In the genomic region with DNA sequence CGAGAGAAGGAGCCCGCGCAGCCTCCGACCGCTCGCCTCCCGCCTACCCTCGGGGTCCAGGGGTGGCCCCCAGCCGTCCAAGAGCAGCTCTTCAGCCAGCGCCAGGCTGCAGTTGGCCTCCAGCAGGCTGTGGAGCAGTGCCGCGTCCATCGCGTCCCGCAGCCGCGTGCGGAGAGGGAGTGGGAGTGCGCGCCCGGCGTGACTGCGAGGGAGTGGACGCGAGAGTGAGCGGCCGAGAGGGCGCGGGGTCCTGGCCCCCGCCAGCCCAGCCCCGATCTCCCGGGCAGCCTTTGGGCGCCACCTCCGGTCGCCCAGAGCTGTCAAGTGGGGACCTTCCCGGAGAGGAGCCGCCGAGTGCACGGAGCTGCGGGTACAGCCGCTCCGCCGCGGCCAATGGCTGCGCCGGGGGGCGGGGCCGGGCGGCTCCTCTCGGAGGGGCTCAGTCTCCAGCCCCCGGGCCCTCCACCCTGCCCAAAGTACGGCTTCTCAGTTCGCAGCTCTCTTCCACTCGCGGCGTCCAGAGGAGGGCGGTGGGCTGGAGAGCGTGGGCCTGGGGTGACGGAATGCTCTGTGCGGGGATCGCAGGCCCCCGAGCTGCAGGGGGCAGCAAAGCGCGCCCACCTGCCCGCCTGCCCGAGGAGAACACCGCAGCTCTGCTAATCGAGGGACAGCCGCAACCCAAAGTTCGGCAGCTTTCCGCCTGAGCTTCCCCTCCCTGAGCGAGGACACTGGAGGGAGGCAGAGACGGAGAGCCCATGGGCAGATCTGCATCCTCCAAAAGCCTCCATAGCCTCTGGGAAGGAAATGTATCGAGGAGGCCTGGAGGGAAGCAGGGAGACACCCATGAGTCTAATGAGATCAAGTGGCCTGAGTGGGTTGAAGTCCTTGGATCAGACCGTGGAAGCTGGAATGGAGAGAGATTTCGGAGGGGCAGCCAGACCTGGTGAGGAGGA, we compare ENCODE assay signal across 8 cellular contexts. TPM values are rescaled to one million over a fixed set of nuclear protein-coding genes. Genes with fewer than 3 reads are reported as not detected.
DNase-seq lines count a peak whose midpoint lies in the region; TF ChIP-seq lines count a peak whose summit lies in the region.

CRHR2 (minus strand) TSS at position 326 of the 953 bp plus-strand sequence; CDS start at position 150, 176 bp downstream.

- H3K4me3 ChIP-seq in CD4-positive, alpha-beta memory T cell (ENCODE audit: low read length in 2 of 2) = no peak within 1 kb of the TSS
- H3K4me3 ChIP-seq in HUES64 (ENCODE audit: low read length) = peak within 1 kb of the TSS; percentile 55
- peak within 1 kb of the TSS in 2 of 4 donors; percentile 16 to 53 for H3K4me3 ChIP-seq in adrenal gland

- 4% methylated on average over 76 of the region's 76 CpGs for WGBS in HUES64
- 5 to 47% (median 13%) methylated on average over 7 to 75 of the region's 76 CpGs for WGBS in adrenal gland, 4 donors

- no peak for TF ChIP-seq POLR2A in adrenal gland (IDR thresholded peaks at IDR 0.05)

- H3K9ac ChIP-seq in HUES64 (ENCODE audit: low read depth, low read length) = no peak within 1 kb of the TSS

- H3K36me3 ChIP-seq in CD4-positive, alpha-beta memory T cell (ENCODE audit: insufficient read depth, low read length) = no peaks in the 10 kb centered on the region
- no peaks in the 10 kb centered on the region for H3K36me3 ChIP-seq in HUES64 (ENCODE audit: insufficient read depth, low read length)
- H3K36me3 ChIP-seq in adrenal gland (replicated peaks in 1 of 2) = no peaks in the 10 kb centered on the region

- peaks cover 14% of the 10 kb centered on the region for H3K4me1 ChIP-seq in CD4-positive, alpha-beta memory T cell (ENCODE audit: insufficient read depth, low read length)
- peaks cover 3% of the 10 kb centered on the region for H3K4me1 ChIP-seq in HUES64 (ENCODE audit: insufficient read depth, low read length)
- H3K4me1 ChIP-seq in adrenal gland (replicated peaks in 1 of 2) = peaks cover 7 to 13% of the 10 kb centered on the region in 2 donors

- TF ChIP-seq CTCF in adrenal gland (IDR thresholded peaks at IDR 0.05) = peak in 3 of 6 experiments; percentile 4 to 9 (median 9)
- TF ChIP-seq CTCF in RWPE1 (conservative IDR thresholded peaks at IDR 0.05; ENCODE audit: low read depth) = no peak

- peaks cover 22% of the 10 kb centered on the region for H3K27me3 ChIP-seq in CD4-positive, alpha-beta memory T cell (ENCODE audit: insufficient read depth, low read length)
- H3K27me3 ChIP-seq in HUES64 (ENCODE audit: insufficient read depth, low read length) (peaks cover 61% of the 10 kb centered on the region), adrenal gland (peaks cover 17% of the 10 kb centered on the region)

- H3K27ac Mint-ChIP-seq in CD4-positive, alpha-beta memory T cell = peak within 1 kb of the TSS in 2 of 7 donors; percentile 60 to 68
- H3K27ac Mint-ChIP-seq in activated naive CD4-positive, alpha-beta T cell treated with anti-CD3 and anti-CD28 coated beads, Interleukin-2, amount 50 U/mL, for 24 hours = no peak within 1 kb of the TSS

- H3K27me3 Mint-ChIP-seq in CD4-positive, alpha-beta memory T cell = peaks cover 34 to 57% of the 10 kb centered on the region in 2 donors
- peaks cover 40% of the 10 kb centered on the region for H3K27me3 Mint-ChIP-seq in activated naive CD4-positive, alpha-beta T cell treated with anti-CD3 and anti-CD28 coated beads, Interleukin-2, amount 50 U/mL, for 24 hours

- H3K9me3 ChIP-seq in CD4-positive, alpha-beta memory T cell (ENCODE audit: control insufficient read depth in 1 of 2, low read length in 2 of 2) = no peaks in the 10 kb centered on the region
- no peaks in the 10 kb centered on the region for H3K9me3 ChIP-seq in HUES64 (ENCODE audit: insufficient read depth, low read depth, low read length)
- no peaks in the 10 kb centered on the region for H3K9me3 ChIP-seq in adrenal gland (replicated peaks in 1 of 3)

- POLR2A ChIA-PET in CD4-positive, alpha-beta memory T cell (lab: Charles Lee; ENCODE audit: partially characterized antibody) = interaction anchor here (1.1 to 1.6 kb wide), 3 partner anchors 9 to 57 kb away, joined by 3 to 9 read pairs (median 4); no protein-coding TSS in a partner anchor
- POLR2A ChIA-PET in RWPE1 (lab: Yijun Ruan, JAX; ENCODE audit: low non-redundant PET) = no interaction called here

- no peaks in the 10 kb centered on the region for H3K36me3 Mint-ChIP-seq in CD4-positive, alpha-beta memory T cell
- no peaks in the 10 kb centered on the region for H3K36me3 Mint-ChIP-seq in activated naive CD4-positive, alpha-beta T cell treated with anti-CD3 and anti-CD28 coated beads, Interleukin-2, amount 50 U/mL, for 24 hours

- peaks cover 4 to 29% (median 9%) of the 10 kb centered on the region in 4 donors for H3K4me1 Mint-ChIP-seq in CD4-positive, alpha-beta memory T cell
- H3K4me1 Mint-ChIP-seq in activated naive CD4-positive, alpha-beta T cell treated with anti-CD3 and anti-CD28 coated beads, Interleukin-2, amount 50 U/mL, for 24 hours = peaks cover 11% of the 10 kb centered on the region

- peak within 1 kb of the TSS; percentile 67 to 88 (median 78) for H3K4me3 Mint-ChIP-seq in CD4-positive, alpha-beta memory T cell
- H3K4me3 Mint-ChIP-seq in activated naive CD4-positive, alpha-beta T cell treated with anti-CD3 and anti-CD28 coated beads, Interleukin-2, amount 50 U/mL, for 24 hours = peak within 1 kb of the TSS; percentile 84

- intact Hi-C loops in CD4-positive, alpha-beta memory T cell (cut with micrococcal nuclease) = loop anchor here (1.0 kb wide), 1 partner anchor 58 kb away; no protein-coding TSS in a partner anchor
- intact Hi-C loops in adrenal gland (cut with DNase I) = no loop called here

- CTCF ChIA-PET in CD4-positive, alpha-beta memory T cell (lab: Charles Lee; ENCODE audit: partially characterized antibody) = interaction anchor here (0.9 to 3.2 kb wide), 5 partner anchors 16 to 84 kb away, joined by 3 to 50 read pairs (median 4); no protein-coding TSS in a partner anchor
- CTCF ChIA-PET in RWPE1 (lab: Yijun Ruan, JAX) = interaction anchor here (1.4 kb wide), 1 partner anchor 34 kb away, joined by 4 read pairs; no protein-coding TSS in a partner anchor

- DNase-seq in CD4-positive, alpha-beta memory T cell = peak in 4 of 5 donors; percentile 13 to 26 (median 19)
- DNase-seq in iPS-NIHi11 (ENCODE audit: low spot score) = peak; percentile 79
- DNase-seq in stimulated activated CD4-positive, alpha-beta T cell treated with anti-CD3 and anti-CD28 coated beads, Interleukin-4, amount 100 ng/mL, for 24 hours = peak; percentile 14
- no peak for DNase-seq in GOT3 (lab: John Stamatoyannopoulos, UW)
- DNase-seq in adrenal gland = no peak
- DNase-seq in RWPE1 (ENCODE audit: low spot score) = no peak

- H3K27ac ChIP-seq in CD4-positive, alpha-beta memory T cell (ENCODE audit: low read depth, low read length) = no peak within 1 kb of the TSS
- no peak within 1 kb of the TSS for H3K27ac ChIP-seq in HUES64 (ENCODE audit: low read depth, low read length)
- H3K27ac ChIP-seq in adrenal gland = no peak within 1 kb of the TSS
- H3K27ac ChIP-seq in RWPE1 = no peak within 1 kb of the TSS

- H3K9me3 Mint-ChIP-seq in CD4-positive, alpha-beta memory T cell = no peaks in the 10 kb centered on the region
- no peaks in the 10 kb centered on the region for H3K9me3 Mint-ChIP-seq in activated naive CD4-positive, alpha-beta T cell treated with anti-CD3 and anti-CD28 coated beads, Interleukin-2, amount 50 U/mL, for 24 hours

RNA-seq across cellular contexts. Expression of gene CRHR2, which starts in this region (rescaled TPM):
- total RNA-seq in CD4-positive, alpha-beta memory T cell = not detected
- polyA plus RNA-seq in CD4-positive, alpha-beta memory T cell = not detected
- polyA plus RNA-seq in HUES64 (2013, experiment 1 of 2) = 0.30 TPM
- 0.32 TPM for polyA plus RNA-seq in HUES64 (2013, experiment 2 of 2)
- under 1 TPM in 1 of 8 donors, not detected in 7; under 0.01 TPM for total RNA-seq in adrenal gland
- under 1 TPM in 1 of 3 donors, not detected in 2; 0.03 TPM for polyA plus RNA-seq in adrenal gland

Comparison
In these comparisons a context has a peak if more than half of its experiments do, and no peak if none do; other contexts are left out.
1. Peak in DNase-seq in CD4-positive, alpha-beta memory T cell; RNA of the gene not detected or under 1 TPM.
2. DNase-seq: peak in iPS-NIHi11 (single experiment) and stimulated activated CD4-positive, alpha-beta T cell treated with anti-CD3 and anti-CD28 coated beads, Interleukin-4, amount 100 ng/mL, for 24 hours (single experiment); none in GOT3 (single experiment), adrenal gland (0 of 7) and RWPE1 (single experiment).